In the genomic region with DNA sequence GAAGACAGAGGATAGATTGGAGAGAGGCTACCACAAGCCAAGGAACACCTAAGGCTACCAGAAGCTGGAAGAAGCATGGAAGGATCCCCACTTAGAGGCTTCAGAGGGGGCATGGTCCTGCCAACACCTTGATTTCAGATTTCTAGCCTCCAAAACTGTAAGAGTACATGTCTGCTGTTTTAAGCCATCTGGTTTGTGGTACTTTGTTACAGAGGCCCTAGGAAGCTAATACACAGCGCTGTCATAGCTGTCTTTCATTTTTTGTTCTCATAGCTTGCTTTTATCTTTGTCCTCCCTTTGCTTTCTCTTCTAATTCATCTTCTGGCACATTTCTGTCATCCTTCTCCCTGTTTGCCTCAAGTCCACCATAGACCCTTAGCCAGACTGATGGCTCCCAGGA, we compare ENCODE assay signal across 21 cellular contexts.
DNase-seq lines count a peak whose midpoint lies in the region; ATAC-seq, FAIRE-seq and TF ChIP-seq lines count a peak whose summit lies in the region.
"Had no signal": no experiment of that assay in that cellular context is flagged by ENCODE, and none has a peak within 500 bp of the region (broad histone marks: within the 10 kb centered on the region; RNA-seq: fewer than 3 reads in every experiment).

No MANE protein-coding gene starts in this region.

- no peaks in the 10 kb centered on the region for H3K36me3 ChIP-seq in BLaER1 treated with 17β-estradiol and CSF1 and Interleukin-3, amounts not matched to agents 10 nM and 100 nM
- H3K36me3 ChIP-seq in GM23338 (ENCODE audit: insufficient read depth) (no peaks in the 10 kb centered on the region), GM12878 (ENCODE audit: control insufficient read depth in 2 of 2, insufficient read depth in 2 of 2, low read length in 1 of 2) (no peaks in the 10 kb centered on the region), neural cell (ENCODE audit: insufficient read depth, low read length) (no peaks in the 10 kb centered on the region), tibial artery (no peaks in the 10 kb centered on the region), stomach (no peaks in the 10 kb centered on the region)
- H3K36me3 ChIP-seq: BE2C, HAP-1 had no signal

- intact Hi-C loops in GM12878 (cut with micrococcal nuclease; ENCODE audit: unreplicated experiment): no loop called here
- intact Hi-C loops in tibial artery (cut with DNase I; ENCODE audit: low total_unique reads): no loop called here
- intact Hi-C loops in stomach (cut with DNase I; ENCODE audit: low total_unique reads): no loop called here

- BruUV-seq in GM12878 (replicated peaks; lab: Mats Ljungman, UMichigan): no TSS peak

- CTCF ChIA-PET in GM12878 (lab: Yijun Ruan, JAX): interaction anchor here (0.6 to 1.5 kb wide), 3 partner anchors 21 to 851 kb away, joined by 3 to 6 read pairs (median 3); no protein-coding TSS in a partner anchor

- in situ Hi-C loops in GM12878 (cut with MboI): no loop called here

- no peak for DNase-seq in GM23338 (ENCODE audit: low spot score)
- DNase-seq in GM12878 (ENCODE audit: low read depth, low spot score): no peak
- DNase-seq in tibial artery: no peak
- no peak for DNase-seq in dedifferentiated amniotic fluid mesenchymal stem cell (ENCODE audit: extremely low spot score)
- DNase-seq in stomach: no peak
- DNase-seq: BE2C; CD4-positive, alpha-beta T cell; COR-L47; DMS79; GM23248; NCI-H1092; NCI-H1436; NCI-H2029; NCI-H2227 treated with DMSO at 0.1 percent for 48 hours; NCI-H510A; PC-9; SHP77 had no signal

- WGBS in GM12878 (ENCODE audit: insufficient coverage, insufficient replicate concordance, low lambda C conversion rate, missing lambda C conversion rate): 88% methylated on average over 1 of the region's 1 CpG
- WGBS in stomach, 5 donors: 83 to 100% (median 95%) methylated on average over 1 of the region's 1 CpG

- H3K4me3 Mint-ChIP-seq in GM23338: no peak overlapping the region
- H3K4me3 Mint-ChIP-seq: CD4-positive, alpha-beta T cell had no signal

- H3K4me1 Mint-ChIP-seq in GM23338: peaks cover 21% of the 10 kb centered on the region

- POLR2A ChIA-PET in GM12878 (lab: Charles Lee): no interaction called here

- H3K4me3 ChIP-seq in BLaER1 treated with 17β-estradiol and CSF1 and Interleukin-3, amounts not matched to agents 10 nM and 100 nM: no peak overlapping the region
- H3K4me3 ChIP-seq in GM23338 (no peak overlapping the region), GM12878 (no peak overlapping the region), neural cell (ENCODE audit: low read length) (no peak overlapping the region), tibial artery (no peak overlapping the region), stomach (no peak overlapping the region)
- H3K4me3 ChIP-seq: A549, GM23248, HAP-1, PC-9 had no signal

- no peaks in the 10 kb centered on the region for H3K27me3 ChIP-seq in BLaER1 treated with 17β-estradiol and CSF1 and Interleukin-3, amounts not matched to agents 10 nM and 100 nM
- H3K27me3 ChIP-seq in GM23338 (ENCODE audit: insufficient read depth) (no peaks in the 10 kb centered on the region), GM12878 (replicated peaks in 1 of 2; ENCODE audit: control insufficient read depth in 2 of 2, insufficient read depth in 2 of 2, low read length in 1 of 2) (no peaks in the 10 kb centered on the region), neural cell (ENCODE audit: insufficient read depth, low read depth, low read length) (no peaks in the 10 kb centered on the region), tibial artery (no peaks in the 10 kb centered on the region), stomach (no peaks in the 10 kb centered on the region)
- H3K27me3 ChIP-seq: BE2C had no signal

- TF ChIP-seq CTCF in GM23338 (conservative IDR thresholded peaks at IDR 0.05; ENCODE audit: low read depth in 2 of 2) (no peak), GM12878 (IDR thresholded peaks at IDR 0.05 in 2 of 3, conservative IDR thresholded peaks at IDR 0.05 in 1 of 3; ENCODE audit: control insufficient read depth in 2 of 3, extremely low read depth in 1 of 3, insufficient read depth in 1 of 3, low read depth in 3 of 3, low read length in 3 of 3) (no peak), neural cell (IDR thresholded peaks at IDR 0.05; ENCODE audit: poor library complexity, severe bottlenecking) (no peak), tibial artery (IDR thresholded peaks at IDR 0.05) (no peak), stomach (IDR thresholded peaks at IDR 0.05) (no peak)

- no peaks in the 10 kb centered on the region for H3K79me2 ChIP-seq in GM23338 (replicated peaks; ENCODE audit: insufficient read depth)
- H3K79me2 ChIP-seq in GM12878 (ENCODE audit: control insufficient read depth, insufficient read depth, low read length): no peaks in the 10 kb centered on the region
- no peaks in the 10 kb centered on the region for H3K79me2 ChIP-seq in neural cell (replicated peaks; ENCODE audit: insufficient read depth, low read length)

- H3K4me1 ChIP-seq in BLaER1 treated with 17β-estradiol and CSF1 and Interleukin-3, amounts not matched to agents 10 nM and 100 nM: peaks cover 30 to 58% (median 55%) of the 10 kb centered on the region in 10 experiments
- H3K4me1 ChIP-seq in GM23338 (ENCODE audit: insufficient read depth) (peaks cover 9% of the 10 kb centered on the region; the same call in 1 of the 2 replicates), GM12878 (ENCODE audit: control insufficient read depth, insufficient read depth, low read length) (peaks cover 4% of the 10 kb centered on the region; the same call in 1 of the 2 replicates), tibial artery (no peaks in the 10 kb centered on the region), stomach (no peaks in the 10 kb centered on the region)
- H3K4me1 ChIP-seq: A549, BE2C had no signal

- H4K20me1 ChIP-seq in BLaER1 treated with 17β-estradiol and CSF1 and Interleukin-3, amounts not matched to agents 10 nM and 100 nM: no peaks in the 10 kb centered on the region
- H4K20me1 ChIP-seq in GM23338 (replicated peaks; ENCODE audit: insufficient read depth): no peaks in the 10 kb centered on the region
- H4K20me1 ChIP-seq in GM12878 (ENCODE audit: control insufficient read depth, insufficient read depth): no peaks in the 10 kb centered on the region
- H4K20me1 ChIP-seq in neural cell (ENCODE audit: insufficient read depth): no peaks in the 10 kb centered on the region

- H2AFZ ChIP-seq in GM23338 (no peak overlapping the region), GM12878 (ENCODE audit: control insufficient read depth, low read depth, low read length) (no peak overlapping the region; the same call in 1 of the 2 replicates), neural cell (ENCODE audit: low read depth, low read length) (no peak overlapping the region)
- H2AFZ ChIP-seq: GM23248, PC-9 had no signal

- TF ChIP-seq POLR2A in GM12878 (IDR thresholded peaks at IDR 0.05; ENCODE audit: low read depth, low read length) (no peak), stomach (IDR thresholded peaks at IDR 0.05) (no peak)

- H3K9me3 ChIP-seq in BLaER1 treated with 17β-estradiol and CSF1 and Interleukin-3, amounts not matched to agents 10 nM and 100 nM (replicated peaks in 1 of 11): no peaks in the 10 kb centered on the region
- H3K9me3 ChIP-seq in GM12878 (replicated peaks; ENCODE audit: control insufficient read depth, insufficient read depth, low read length) (no peaks in the 10 kb centered on the region; the same call in 2 of the 3 replicates), neural cell (ENCODE audit: low read length) (no peaks in the 10 kb centered on the region), tibial artery (no peaks in the 10 kb centered on the region), stomach (no peaks in the 10 kb centered on the region)
- H3K9me3 ChIP-seq: A549, BE2C, HAP-1 had no signal

- FAIRE-seq in GM12878 (lab: Jason Lieb, UNC): peak; percentile 75
- FAIRE-seq: A549 had no signal

- RAD21 ChIA-PET in GM12878 (lab: Charles Lee; ENCODE audit: unreplicated experiment): no interaction called here

- H3K36me3 Mint-ChIP-seq in GM23338 (ENCODE audit: low read depth): no peaks in the 10 kb centered on the region

- H3F3A ChIP-seq in GM23338 (replicated peaks; ENCODE audit: low read depth): no peaks in the 10 kb centered on the region
- peaks cover 16% of the 10 kb centered on the region for H3F3A ChIP-seq in neural cell (ENCODE audit: insufficient read depth, low read length, poor library complexity, severe bottlenecking)

- 0 out of 22 replicates have a peak overlapping the region, but pooled peaks of 1 of the 11 experiments have one; percentile 4 for H3K9ac ChIP-seq in BLaER1 treated with 17β-estradiol and CSF1 and Interleukin-3, amounts not matched to agents 10 nM and 100 nM
- H3K9ac ChIP-seq in GM12878 (ENCODE audit: control insufficient read depth, insufficient read depth, low read length) (no peak overlapping the region), neural cell (ENCODE audit: low read length) (peak overlapping the region; percentile 49)
- H3K9ac ChIP-seq: GM23248 had no signal

- no peaks in the 10 kb centered on the region for H3K27me3 Mint-ChIP-seq in GM23338 (ENCODE audit: insufficient read depth, low read depth, poor library complexity)

- peak overlapping the region; percentile 37 to 66 (median 55) for H3K4me2 ChIP-seq in BLaER1 treated with 17β-estradiol and CSF1 and Interleukin-3, amounts not matched to agents 10 nM and 100 nM
- H3K4me2 ChIP-seq in GM23338 (no peak overlapping the region), GM12878 (ENCODE audit: control insufficient read depth, insufficient read depth) (no peak overlapping the region; the same call in 1 of the 2 replicates), neural cell (ENCODE audit: low read length) (no peak overlapping the region)
- H3K4me2 ChIP-seq: A549, PC-9 had no signal

- TF ChIP-seq RAD21 in GM12878 (IDR thresholded peaks at IDR 0.05; ENCODE audit: insufficient read depth, low read depth, low read length) (no peak), neural cell (conservative IDR thresholded peaks at IDR 0.05) (no peak)

- no peaks in the 10 kb centered on the region for H3K9me3 Mint-ChIP-seq in GM23338
- H3K9me3 Mint-ChIP-seq: CD4-positive, alpha-beta T cell had no signal

- SMC1A ChIA-PET in GM12878 (lab: Charles Lee; ENCODE audit: uncharacterized antibody, unreplicated experiment): interaction anchor here (1.1 kb wide), 1 partner anchor 40 kb away, joined by 4 read pairs; no protein-coding TSS in a partner anchor

- no peaks in the 10 kb centered on the region for H3K9me2 ChIP-seq in GM23338 (ENCODE audit: insufficient read depth)
- no peaks in the 10 kb centered on the region for H3K9me2 ChIP-seq in neural cell (ENCODE audit: insufficient read depth, low read length)

- peak overlapping the region in 3 of 11 experiments; percentile 13 to 50 (median 47); a peak in 4 of 22 replicates for H3K27ac ChIP-seq in BLaER1 treated with 17β-estradiol and CSF1 and Interleukin-3, amounts not matched to agents 10 nM and 100 nM
- H3K27ac ChIP-seq in GM23338 (ENCODE audit: low read depth) (no peak overlapping the region), GM12878 (ENCODE audit: control insufficient read depth, insufficient read depth) (no peak overlapping the region), neural cell (ENCODE audit: low read length) (peak overlapping the region; percentile 95), tibial artery (no peak overlapping the region), stomach (no peak overlapping the region)
- H3K27ac ChIP-seq: A549, GM23248, PC-9 had no signal

- H3K27ac Mint-ChIP-seq in GM23338: peak overlapping the region; percentile 72; the same call in 1 of the 2 replicates
- H3K27ac Mint-ChIP-seq: CD4-positive, alpha-beta T cell had no signal

- no peak for TF ChIP-seq EP300 in GM12878 (IDR thresholded peaks at IDR 0.05; ENCODE audit: borderline replicate concordance in 1 of 2, control insufficient read depth in 1 of 2, low read depth in 2 of 2, low read length in 2 of 2)
- TF ChIP-seq EP300 in neural cell (conservative IDR thresholded peaks at IDR 0.05; ENCODE audit: poor library complexity, severe bottlenecking): no peak
- no peak for TF ChIP-seq EP300 in stomach (IDR thresholded peaks at IDR 0.05)

- no peak for ATAC-seq in GM23338
- ATAC-seq in GM12878: no peak
- ATAC-seq: A549 had no signal

Comparison
In these comparisons a context has a peak if more than half of its experiments do, and no peak if none do; other contexts are left out.
1. H3K4me2 ChIP-seq: peak in BLaER1 treated with 17β-estradiol and CSF1 and Interleukin-3, amounts not matched to agents 10 nM and 100 nM (11 of 11); none in GM23338 (single experiment), GM12878 (single experiment) and neural cell (single experiment).